Comparison of ENCODE assay signal across 10 cellular contexts in the genomic region with DNA sequence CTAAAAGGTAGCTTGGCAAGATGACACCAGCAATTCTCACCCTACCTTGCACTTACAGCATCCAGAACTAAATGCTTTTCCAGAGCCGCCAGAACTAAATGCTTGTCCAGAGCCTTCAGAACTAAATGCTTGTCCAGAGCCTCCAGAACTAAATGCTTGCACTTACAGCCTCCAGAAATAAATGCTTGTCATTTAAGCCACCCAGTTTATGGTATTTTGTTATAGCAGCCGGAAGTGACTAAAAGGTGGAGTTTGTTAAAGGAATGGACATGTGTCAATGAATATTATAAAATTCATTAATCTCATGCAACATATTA.
A peak's percentile ranks its signal among the peaks of the same experiment; 100 is the strongest.
DNase-seq lines count a peak whose midpoint lies in the region; ATAC-seq and TF ChIP-seq lines count a peak whose summit lies in the region.
"Had no signal": no experiment of that assay in that cellular context is flagged by ENCODE, and none has a peak within 500 bp of the region (broad histone marks: within the 10 kb centered on the region; RNA-seq: fewer than 3 reads in every experiment).

No MANE protein-coding gene starts in this region.

- H3K27me3 ChIP-seq in cardiac muscle cell, result no peaks in the 10 kb centered on the region
- no peaks in the 10 kb centered on the region for H3K27me3 ChIP-seq in uterus
- H3K27me3 ChIP-seq in gastroesophageal sphincter, result peaks cover 73% of the 10 kb centered on the region

- no peak for DNase-seq in cardiac muscle cell (ENCODE audit: low read depth in 1 of 2, low spot score in 1 of 2)
- DNase-seq in Right ventricle myocardium inferior (ENCODE audit: missing footprints), result no peak
- no peak for DNase-seq in activated naive CD8-positive, alpha-beta T cell treated with anti-CD3 and anti-CD28 coated beads, Interleukin-2, amount 50 U/mL, for 24 hours
- DNase-seq in uterus, result no peak
- no peak for DNase-seq in GM13976 (ENCODE audit: low spot score)
- DNase-seq in NCI-H1417 treated with DMSO at 0.1 percent for 48 hours (lab: John Stamatoyannopoulos, UW), result no peak
- DNase-seq: CD8-positive, alpha-beta T cell; NCI-H1105 treated with DMSO at 0.1 percent for 48 hours had no signal

- H3K9me3 Mint-ChIP-seq in activated naive CD8-positive, alpha-beta T cell treated with anti-CD3 and anti-CD28 coated beads, Interleukin-2, amount 50 U/mL, for 24 hours, result peaks cover 4% of the 10 kb centered on the region
- H3K9me3 Mint-ChIP-seq: CD8-positive, alpha-beta T cell had no signal

- intact Hi-C loops in Right ventricle myocardium inferior (cut with DNase I), result no loop called here
- intact Hi-C loops in uterus (cut with DNase I; ENCODE audit: low total_unique reads), result no loop called here

- H3K27ac ChIP-seq in cardiac muscle cell, result no peak overlapping the region
- H3K27ac ChIP-seq in uterus, result no peak overlapping the region
- no peak overlapping the region for H3K27ac ChIP-seq in gastroesophageal sphincter

- peak overlapping the region; percentile 71 for H3K4me3 Mint-ChIP-seq in activated naive CD8-positive, alpha-beta T cell treated with anti-CD3 and anti-CD28 coated beads, Interleukin-2, amount 50 U/mL, for 24 hours

- no peaks in the 10 kb centered on the region for H3K36me3 Mint-ChIP-seq in activated naive CD8-positive, alpha-beta T cell treated with anti-CD3 and anti-CD28 coated beads, Interleukin-2, amount 50 U/mL, for 24 hours (ENCODE audit: low read depth)
- H3K36me3 Mint-ChIP-seq: CD8-positive, alpha-beta T cell had no signal

- H3K4me1 ChIP-seq in cardiac muscle cell (ENCODE audit: low read depth) (no peaks in the 10 kb centered on the region), uterus (no peaks in the 10 kb centered on the region), gastroesophageal sphincter (peaks cover 0 to 19% (median 0%) of the 10 kb centered on the region in 3 donors)

- H3K27me3 Mint-ChIP-seq in activated naive CD8-positive, alpha-beta T cell treated with anti-CD3 and anti-CD28 coated beads, Interleukin-2, amount 50 U/mL, for 24 hours, result peaks cover 70% of the 10 kb centered on the region

- H3K9me3 ChIP-seq in cardiac muscle cell (ENCODE audit: low read depth) (no peaks in the 10 kb centered on the region), iPS-18c (ENCODE audit: control insufficient read depth, insufficient read depth, low read length) (no peaks in the 10 kb centered on the region), uterus (no peaks in the 10 kb centered on the region), gastroesophageal sphincter (no peaks in the 10 kb centered on the region)

- peaks cover 26% of the 10 kb centered on the region for H3K4me1 Mint-ChIP-seq in activated naive CD8-positive, alpha-beta T cell treated with anti-CD3 and anti-CD28 coated beads, Interleukin-2, amount 50 U/mL, for 24 hours

- 21 to 46% methylated on average over 2 of the region's 2 CpGs for WGBS in gastroesophageal sphincter (ENCODE audit: low coverage in 1 of 2), 2 donors

- in situ Hi-C loops in GM13976 (cut with MboI; ENCODE audit: low sequenced_read_pairs, unreplicated experiment), result no loop called here

- H3K4me3 ChIP-seq in cardiac muscle cell, result peak overlapping the region; percentile 94
- peak overlapping the region; percentile 60 for H3K4me3 ChIP-seq in iPS-18c (ENCODE audit: insufficient read depth, low read depth, low read length)
- H3K4me3 ChIP-seq in uterus, result peak overlapping the region; percentile 42 to 43
- H3K4me3 ChIP-seq in gastroesophageal sphincter, result peak overlapping the region in 1 of 2 donors; percentile 43

- TF ChIP-seq EP300 in gastroesophageal sphincter (IDR thresholded peaks at IDR 0.05), result no peak

- TF ChIP-seq CTCF in cardiac muscle cell (IDR thresholded peaks at IDR 0.05; ENCODE audit: low read depth, low read length) (no peak), uterus (IDR thresholded peaks at IDR 0.05) (no peak), GM13976 (IDR thresholded peaks at IDR 0.05; ENCODE audit: borderline replicate concordance, control extremely low read depth, extremely low read depth, insufficient read depth, missing control alignments) (no peak), gastroesophageal sphincter (IDR thresholded peaks at IDR 0.05) (no peak)

- no peaks in the 10 kb centered on the region for H3K36me3 ChIP-seq in cardiac muscle cell
- no peaks in the 10 kb centered on the region for H3K36me3 ChIP-seq in uterus
- H3K36me3 ChIP-seq in gastroesophageal sphincter, result no peaks in the 10 kb centered on the region

- TF ChIP-seq POLR2A in uterus (IDR thresholded peaks at IDR 0.05) (no peak), gastroesophageal sphincter (IDR thresholded peaks at IDR 0.05) (no peak)

- no peak overlapping the region for H3K27ac Mint-ChIP-seq in activated naive CD8-positive, alpha-beta T cell treated with anti-CD3 and anti-CD28 coated beads, Interleukin-2, amount 50 U/mL, for 24 hours
- H3K27ac Mint-ChIP-seq: CD8-positive, alpha-beta T cell had no signal

- ATAC-seq in Right ventricle myocardium inferior (no peak), gastroesophageal sphincter (no peak)
- ATAC-seq in activated naive CD8-positive, alpha-beta T cell treated with anti-CD3 and anti-CD28 coated beads, Interleukin-2, amount 50 U/mL, for 24 hours, result no peak
- ATAC-seq: CD8-positive, alpha-beta T cell had no signal
